19 cellular contexts compared by ENCODE assay signal in genomic region chr1:112435448-112435847, GRCh38. TPM values are rescaled to one million over a fixed set of nuclear protein-coding genes. Genes with fewer than 3 reads are reported as not detected.
A peak's percentile ranks its signal among the peaks of the same experiment; 100 is the strongest.
DNase-seq lines count a peak whose midpoint lies in the region; ATAC-seq, FAIRE-seq and TF ChIP-seq lines count a peak whose summit lies in the region.
"Had no signal": no experiment of that assay in that cellular context is flagged by ENCODE, and none has a peak within 500 bp of the region (broad histone marks: within the 10 kb centered on the region; RNA-seq: fewer than 3 reads in every experiment).

No MANE protein-coding gene starts in this region.

- TF ChIP-seq CTCF in heart right ventricle (IDR thresholded peaks at IDR 0.05) (no peak), endothelial cell of umbilical vein (IDR thresholded peaks at IDR 0.05; ENCODE audit: extremely low read depth in 1 of 2, insufficient read depth in 1 of 2, low read depth in 1 of 2, low read length in 2 of 2) (no peak), parathyroid adenoma (IDR thresholded peaks at IDR 0.05) (no peak), upper lobe of right lung (IDR thresholded peaks at IDR 0.05) (no peak)

- peaks cover 78% of the 10 kb centered on the region for H3K79me2 ChIP-seq in endothelial cell of umbilical vein (ENCODE audit: control insufficient read depth, insufficient read depth, low read length)
- peaks cover 2% of the 10 kb centered on the region for H3K79me2 ChIP-seq in parathyroid adenoma

- BruUV-seq in endothelial cell of umbilical vein (replicated peaks; lab: Mats Ljungman, UMichigan): no TSS peak

- H2AFZ ChIP-seq in endothelial cell of umbilical vein (ENCODE audit: low read depth, low read length) (no peak overlapping the region), parathyroid adenoma (no peak overlapping the region)

- no peaks in the 10 kb centered on the region for H4K20me1 ChIP-seq in endothelial cell of umbilical vein (replicated peaks; ENCODE audit: control insufficient read depth, extremely low read depth, insufficient read depth, low read length)

- peaks cover 0 to 14% (median 0%) of the 10 kb centered on the region in 9 donors for H3K36me3 ChIP-seq in heart right ventricle
- H3K36me3 ChIP-seq in endothelial cell of umbilical vein (ENCODE audit: control insufficient read depth in 2 of 2, extremely low read depth in 1 of 2, insufficient read depth in 2 of 2, low read length in 2 of 2): peaks cover 0 to 3% of the 10 kb centered on the region in 2 experiments
- H3K36me3 ChIP-seq in parathyroid adenoma (ENCODE audit: control insufficient read depth, insufficient read depth, low read length): no peaks in the 10 kb centered on the region
- H3K36me3 ChIP-seq in upper lobe of right lung: no peaks in the 10 kb centered on the region

- intact Hi-C loops in heart right ventricle (cut with DNase I): loop anchor here in 2 of 10 donors (5.0 kb wide), 2 partner anchors 38 to 43 kb away; partner anchors contain the start of gene CTTNBP2NL (in 1 of the 2)
- intact Hi-C loops in right cardiac atrium (cut with DNase I): no loop called here
- intact Hi-C loops in endothelial cell of umbilical vein (cut with micrococcal nuclease): loop anchor here (1.0 kb wide), 1 partner anchor 9 kb away; no protein-coding TSS in a partner anchor
- intact Hi-C loops in upper lobe of right lung (cut with DNase I): no loop called here

- no peak for ATAC-seq in heart right ventricle
- no peak for ATAC-seq in right cardiac atrium
- ATAC-seq in upper lobe of right lung: no peak
- ATAC-seq in GM19328 (IDR thresholded peaks at IDR 0.05; ENCODE audit: unreplicated experiment): no peak
- ATAC-seq: Panc1 had no signal

- no peaks in the 10 kb centered on the region for H3K9me1 ChIP-seq in endothelial cell of umbilical vein (replicated peaks; ENCODE audit: control insufficient read depth, extremely low read depth, insufficient read depth, low read length)

- H3K4me2 ChIP-seq in endothelial cell of umbilical vein (ENCODE audit: insufficient read depth, low read length) (peak overlapping the region; percentile 83), parathyroid adenoma (ENCODE audit: low read length) (no peak overlapping the region)

- POLR2A ChIA-PET in endothelial cell of umbilical vein (lab: Charles Lee): no interaction called here

- no peaks in the 10 kb centered on the region for H3K27me3 ChIP-seq in heart right ventricle
- H3K27me3 ChIP-seq in right cardiac atrium (ENCODE audit: control insufficient read depth, insufficient read depth): no peaks in the 10 kb centered on the region
- H3K27me3 ChIP-seq in endothelial cell of umbilical vein (ENCODE audit: control insufficient read depth in 2 of 2, insufficient read depth in 2 of 2, low read length in 2 of 2): no peaks in the 10 kb centered on the region
- no peaks in the 10 kb centered on the region for H3K27me3 ChIP-seq in parathyroid adenoma (ENCODE audit: control insufficient read depth, insufficient read depth, low read length)
- no peaks in the 10 kb centered on the region for H3K27me3 ChIP-seq in upper lobe of right lung

- 54 to 61% methylated on average over 3 of the region's 3 CpGs for WGBS in heart right ventricle, 2 donors
- WGBS in right cardiac atrium: 54% methylated on average over 3 of the region's 3 CpGs

- no peak for DNase-seq in heart right ventricle
- DNase-seq in right cardiac atrium: no peak
- peak; percentile 53 for DNase-seq in endothelial cell of umbilical vein (ENCODE audit: low read depth, low spot score)
- no peak for DNase-seq in upper lobe of right lung
- no peak for DNase-seq in NCI-H1694 (lab: John Stamatoyannopoulos, UW)
- DNase-seq: Calu3, DMS153, NCI-H1048, NCI-H1417, NCI-H1694 treated with DMSO at 0.1 percent for 48 hours, NCI-H2081, NCI-H2227 treated with DMSO at 0.1 percent for 48 hours, NCI-H526 treated with DMSO at 0.1 percent for 48 hours had no signal

- H3K4me1 ChIP-seq in heart right ventricle: peaks cover 0 to 67% (median 44%) of the 10 kb centered on the region in 9 donors
- peaks cover 3% of the 10 kb centered on the region for H3K4me1 ChIP-seq in right cardiac atrium (ENCODE audit: control insufficient read depth, insufficient read depth, low read length)
- H3K4me1 ChIP-seq in endothelial cell of umbilical vein (ENCODE audit: control insufficient read depth, extremely low read depth, insufficient read depth, low read length): peaks cover 76% of the 10 kb centered on the region
- H3K4me1 ChIP-seq in parathyroid adenoma: peaks cover 2% of the 10 kb centered on the region
- peaks cover 32% of the 10 kb centered on the region for H3K4me1 ChIP-seq in upper lobe of right lung

- H3K27ac ChIP-seq in heart right ventricle (peak overlapping the region in 9 of 10 donors; percentile 9 to 54 (median 46)), right cardiac atrium (ENCODE audit: low read length) (no peak overlapping the region), endothelial cell of umbilical vein (ENCODE audit: insufficient read depth, low read depth, low read length) (peak overlapping the region; percentile 90), parathyroid adenoma (peak overlapping the region; percentile 36), upper lobe of right lung (peak overlapping the region; percentile 49)
- H3K27ac ChIP-seq: HL-60 had no signal

- dilution Hi-C loops in endothelial cell of umbilical vein (cut with MboI; ENCODE audit: extremely low pct_ligation_motif_present, low sequenced_read_pairs): no loop called here

- H3K9ac ChIP-seq in endothelial cell of umbilical vein (replicated peaks; ENCODE audit: extremely low read depth, insufficient read depth, low read length) (peak overlapping the region; percentile 29), parathyroid adenoma (no peak overlapping the region)

- no peak overlapping the region for H3K4me3 ChIP-seq in heart right ventricle
- H3K4me3 ChIP-seq in right cardiac atrium (ENCODE audit: low read length): no peak overlapping the region
- H3K4me3 ChIP-seq in endothelial cell of umbilical vein (replicated peaks in 1 of 3; ENCODE audit: insufficient read depth in 1 of 3, low read depth in 1 of 3, low read length in 3 of 3): no peak overlapping the region
- no peak overlapping the region for H3K4me3 ChIP-seq in parathyroid adenoma (ENCODE audit: low read depth, low read length)
- no peak overlapping the region for H3K4me3 ChIP-seq in upper lobe of right lung

- CTCF ChIA-PET in endothelial cell of umbilical vein (lab: Charles Lee): interaction anchor here (1.1 kb wide), 1 partner anchor 11 kb away, joined by 3 read pairs; no protein-coding TSS in a partner anchor

- no peak for TF ChIP-seq POLR2A in endothelial cell of umbilical vein (IDR thresholded peaks at IDR 0.05; ENCODE audit: low read depth, low read length)

- no peak for FAIRE-seq in endothelial cell of umbilical vein (lab: Jason Lieb, UNC)
- FAIRE-seq: GM18507, H54 had no signal

- H3K9me3 ChIP-seq in heart right ventricle (peaks cover 0 to 6% (median 0%) of the 10 kb centered on the region in 11 donors), right cardiac atrium (ENCODE audit: control insufficient read depth, low read length) (no peaks in the 10 kb centered on the region), endothelial cell of umbilical vein (replicated peaks; ENCODE audit: control insufficient read depth, insufficient read depth, low read length) (no peaks in the 10 kb centered on the region), parathyroid adenoma (ENCODE audit: control insufficient read depth, low read length) (no peaks in the 10 kb centered on the region), upper lobe of right lung (no peaks in the 10 kb centered on the region)

TF ChIP-seq in endothelial cell of umbilical vein, 7 proteins besides CTCF, POLR2A, EP300 and RAD21:
- TF ChIP-seq JUN (IDR thresholded peaks at IDR 0.05; ENCODE audit: borderline replicate concordance, insufficient read depth, insufficient read length, low read depth): no peak
- no peak for TF ChIP-seq EZH2 (IDR thresholded peaks at IDR 0.05; ENCODE audit: borderline replicate concordance, low read depth, low read length, severe bottlenecking)
- TF ChIP-seq GATA2 (IDR thresholded peaks at IDR 0.05; ENCODE audit: insufficient read depth, insufficient read length, low read depth, low read length): no peak
- no peak for TF ChIP-seq MYC (IDR thresholded peaks at IDR 0.05; ENCODE audit: low read depth, low read length)

RNA-seq across cellular contexts. Expression of gene CTTNBP2NL, which starts 39.4 kb away (rescaled TPM):
- total RNA-seq in heart right ventricle: 10 to 100 TPM; 12.1 to 20.6 (median 17.5) TPM
- 1 to 10 TPM; 3.9 to 6.7 TPM for polyA plus RNA-seq in heart right ventricle
- 10 to 100 TPM; 16.2 to 24.9 (median 16.8) TPM for total RNA-seq in right cardiac atrium
- polyA plus RNA-seq in right cardiac atrium: 5.1 TPM
- total RNA-seq in endothelial cell of umbilical vein: 94.4 and 96.4 TPM in 2 replicates
- polyA plus RNA-seq in endothelial cell of umbilical vein: 20.4 and 21.5 TPM in 2 replicates
- 15.9 and 18.5 TPM in 2 replicates for polyA plus RNA-seq in endothelial cell of umbilical vein (2011; cell fraction: cytosol; rRNA removed)
- 34.4 and 39.8 TPM in 2 replicates for polyA plus RNA-seq in endothelial cell of umbilical vein (2011; cell fraction: nucleus; rRNA removed)
- 35.1 and 46.6 TPM in 2 replicates for polyA plus RNA-seq in endothelial cell of umbilical vein (2012)
- 71.0 and 82.9 TPM in 2 replicates for polyA minus RNA-seq in endothelial cell of umbilical vein
- polyA minus RNA-seq in endothelial cell of umbilical vein (2011; cell fraction: cytosol; rRNA and poly(A)+ RNA removed): 5.3 TPM
- polyA minus RNA-seq in endothelial cell of umbilical vein (2011; cell fraction: nucleus; rRNA and poly(A)+ RNA removed): 75.0 and 91.5 TPM in 2 replicates
- total RNA-seq in upper lobe of right lung: 59.4 TPM
